ENCODE assay signal across 29 cellular contexts in genomic region chr6:166806217-166806838, GRCh38.
"Had no signal": no experiment of that assay in that cellular context is flagged by ENCODE, and none has a peak within 500 bp of the region (broad histone marks: within the 10 kb centered on the region; RNA-seq: fewer than 3 reads in every experiment).

No MANE protein-coding gene starts in this region.

- H3K27ac ChIP-seq: ascending aorta, cardiac muscle cell, VCaP had no signal

- DNase-seq: activated B cell treated with CpG ODN at 0.5 μM for 24 hours; activated CD4-positive, alpha-beta memory T cell treated with anti-CD3 and anti-CD28 coated beads, Interleukin-2, amount 10 ng/mL, durations not matched to agents 7 days and 5 days; activated CD4-positive, alpha-beta T cell treated with anti-CD3 and anti-CD28 coated beads for 4 hours; activated CD4-positive, alpha-beta T cell treated with anti-CD3 and anti-CD28 coated beads, Interleukin-2, amount 10 ng/mL, durations not matched to agents 24 days and 14 days; activated CD4-positive, alpha-beta T cell treated with anti-CD3 and anti-CD28 coated beads, Interleukin-2, amount 50 U/mL, for 48 hours; activated CD4-positive, CD25-positive, alpha-beta regulatory T cell treated with anti-CD3 and anti-CD28 coated beads, Interleukin-2, amount 50 U/mL, for 72 hours; activated CD8-positive, alpha-beta memory T cell treated with anti-CD3 and anti-CD28 coated beads for 24 hours; activated CD8-positive, alpha-beta memory T cell treated with anti-CD3 and anti-CD28 coated beads, Interleukin-2, amount 10 ng/mL, durations not matched to agents 7 days and 5 days; activated CD8-positive, alpha-beta memory T cell treated with anti-CD3 and anti-CD28 coated beads, Interleukin-2, amount 50 U/mL, for 48 hours; activated CD8-positive, alpha-beta T cell treated with anti-CD3 and anti-CD28 coated beads, Interleukin-2, amount 10 ng/mL, durations not matched to agents 7 days and 5 days; activated effector memory CD4-positive, alpha-beta T cell treated with Interleukin-2 at 50 U/mL for 16 hours; activated gamma-delta T cell; activated naive CD4-positive, alpha-beta T cell treated with anti-CD3 and anti-CD28 coated beads, Interleukin-2, amount 10 ng/mL, durations not matched to agents 7 days and 5 days; activated naive CD4-positive, alpha-beta T cell treated with Interleukin-2 at 50 U/mL for 16 hours; activated naive CD8-positive, alpha-beta T cell treated with anti-CD3 and anti-CD28 coated beads, Interleukin-2, amount 10 ng/mL, durations not matched to agents 7 days and 5 days; activated naive CD8-positive, alpha-beta T cell treated with anti-CD3 and anti-CD28 coated beads, Interleukin-2, amount 50 U/mL, for 24 hours; activated T-cell treated with anti-CD3 and anti-CD28 coated beads, Interleukin-2, amount 50 U/mL, for 24 hours; activated T-cell treated with anti-CD3 and anti-CD28 coated beads, Interleukin-2, amount 50 U/mL, for 48 hours; amygdala; anterior cingulate cortex; central memory CD4-positive, alpha-beta T cell; T-helper 1 cell; T-helper 2 cell; T-helper 9 cell had no signal

- H3K27me3 ChIP-seq: ascending aorta, cardiac muscle cell had no signal

- H3K4me1 ChIP-seq: ascending aorta had no signal

- H3K4me3 ChIP-seq: ascending aorta, cardiac muscle cell had no signal

- FAIRE-seq: bronchial epithelial cell, TTC549 had no signal

- ATAC-seq: activated CD8-positive, alpha-beta memory T cell treated with anti-CD3 and anti-CD28 coated beads, Interleukin-2, amount 10 ng/mL, durations not matched to agents 7 days and 5 days; activated CD8-positive, alpha-beta T cell treated with anti-CD3 and anti-CD28 coated beads, Interleukin-2, amount 10 ng/mL, durations not matched to agents 7 days and 5 days; activated naive CD8-positive, alpha-beta T cell treated with anti-CD3 and anti-CD28 coated beads, Interleukin-2, amount 50 U/mL, for 24 hours had no signal

- H3K36me3 ChIP-seq: ascending aorta, cardiac muscle cell had no signal
